ENCODE assay signal across 20 cellular contexts in genomic region chr10:79028456-79029010, GRCh38.
"Had no signal": no experiment of that assay in that cellular context is flagged by ENCODE, and none has a peak within 500 bp of the region (broad histone marks: within the 10 kb centered on the region; RNA-seq: fewer than 3 reads in every experiment).

No MANE protein-coding gene starts in this region.

- H3K4me3 Mint-ChIP-seq: activated naive CD8-positive, alpha-beta T cell treated with anti-CD3 and anti-CD28 coated beads for 36 hours; activated T-helper 1 cell treated with anti-CD3 and anti-CD28 coated beads, Interleukin-12 subunit alpha, Interleukin-12 subunit beta, Interleukin-2, Interleukin-4 antibody, amounts not matched to agents 30 ng/mL and 10 ng/mL and 1 ng/mL, durations not matched to agents 14 hours and 24 hours and 36 hours; brain; memory B cell; stimulated activated naive CD8-positive, alpha-beta T cell treated with anti-CD3 and anti-CD28 coated beads, Interleukin-15, amount 100 ng/mL, for 72 hours; type B pancreatic cell had no signal

- H3K27me3 Mint-ChIP-seq: activated naive CD8-positive, alpha-beta T cell treated with anti-CD3 and anti-CD28 coated beads for 36 hours; stimulated activated naive CD8-positive, alpha-beta T cell treated with anti-CD3 and anti-CD28 coated beads, Interleukin-15, amount 100 ng/mL, for 72 hours; type B pancreatic cell had no signal

- H3K36me3 Mint-ChIP-seq: activated naive CD8-positive, alpha-beta T cell treated with anti-CD3 and anti-CD28 coated beads for 36 hours; brain; memory B cell; natural killer cell; type B pancreatic cell had no signal

- H3K9me3 Mint-ChIP-seq: activated naive CD8-positive, alpha-beta T cell treated with anti-CD3 and anti-CD28 coated beads for 36 hours; activated T-helper 1 cell treated with anti-CD3 and anti-CD28 coated beads, Interleukin-12 subunit alpha, Interleukin-12 subunit beta, Interleukin-2, Interleukin-4 antibody, amounts not matched to agents 30 ng/mL and 10 ng/mL and 1 ng/mL, durations not matched to agents 14 hours and 24 hours and 36 hours; brain; memory B cell; natural killer cell; stimulated activated naive CD8-positive, alpha-beta T cell treated with anti-CD3 and anti-CD28 coated beads, Interleukin-15, amount 100 ng/mL, for 72 hours; type B pancreatic cell had no signal

- H3K4me3 ChIP-seq: gastroesophageal sphincter, heart left ventricle, left ventricle myocardium inferior, skin epidermis had no signal

- H3K9me3 ChIP-seq: gastroesophageal sphincter, heart left ventricle, left ventricle myocardium inferior, neutrophil had no signal

- DNase-seq: activated CD4-positive, alpha-beta T cell treated with anti-CD3 and anti-CD28 coated beads, Interleukin-2, amount 50 U/mL, for 4 hours; activated naive CD4-positive, alpha-beta T cell; activated T-cell treated with anti-CD3 and anti-CD28 coated beads for 4 hours; effector CD4-positive, alpha-beta T cell; left ventricle myocardium inferior; natural killer cell; stimulated activated CD4-positive, alpha-beta T cell treated with anti-CD3 and anti-CD28 coated beads, Interleukin-15, amount 100 ng/mL, for 24 hours; stimulated activated CD4-positive, alpha-beta T cell treated with anti-CD3 and anti-CD28 coated beads, Interleukin-2, amount 100 ng/mL, for 48 hours; T1000 had no signal

- H3K27ac ChIP-seq: gastroesophageal sphincter, heart left ventricle, left ventricle myocardium inferior, neutrophil, skin epidermis had no signal

- H3K27me3 ChIP-seq: gastroesophageal sphincter, heart left ventricle had no signal

- H3K36me3 ChIP-seq: gastroesophageal sphincter, heart left ventricle, left ventricle myocardium inferior, neutrophil had no signal

- ATAC-seq: esophagus mucosa, gastroesophageal sphincter, heart left ventricle had no signal

- H3K27ac Mint-ChIP-seq: activated naive CD8-positive, alpha-beta T cell treated with anti-CD3 and anti-CD28 coated beads for 36 hours; activated T-helper 1 cell treated with anti-CD3 and anti-CD28 coated beads, Interleukin-12 subunit alpha, Interleukin-12 subunit beta, Interleukin-2, Interleukin-4 antibody, amounts not matched to agents 30 ng/mL and 10 ng/mL and 1 ng/mL, durations not matched to agents 14 hours and 24 hours and 36 hours; memory B cell; stimulated activated naive CD8-positive, alpha-beta T cell treated with anti-CD3 and anti-CD28 coated beads, Interleukin-15, amount 100 ng/mL, for 72 hours had no signal
